In genomic region chr19:46495789-46496099, GRCh38 we compare ENCODE assay signal across 8 cellular contexts. TPM values are rescaled to one million over a fixed set of nuclear protein-coding genes. Genes with fewer than 3 reads are reported as not detected.
DNase-seq lines count a peak whose midpoint lies in the region; ATAC-seq and TF ChIP-seq lines count a peak whose summit lies in the region.

TSS of gene PNMA8B (minus strand) at chr19:46495867. CDS start at chr19:46495465, 402 bp downstream.

- H3K9me3 ChIP-seq in CD4-positive, CD25-positive, alpha-beta regulatory T cell (ENCODE audit: control insufficient read depth in 2 of 2, low read length in 2 of 2): no peaks in the 10 kb centered on the region
- no peaks in the 10 kb centered on the region for H3K9me3 ChIP-seq in prostate gland

- H3K36me3 ChIP-seq in CD4-positive, CD25-positive, alpha-beta regulatory T cell (ENCODE audit: control insufficient read depth, insufficient read depth, low read length): no peaks in the 10 kb centered on the region
- no peaks in the 10 kb centered on the region for H3K36me3 ChIP-seq in prostate gland

- H3K27me3 ChIP-seq in CD4-positive, CD25-positive, alpha-beta regulatory T cell (ENCODE audit: control insufficient read depth, insufficient read depth, low read length): peaks cover 8% of the 10 kb centered on the region
- peaks cover 3% of the 10 kb centered on the region for H3K27me3 ChIP-seq in prostate gland (replicated peaks; ENCODE audit: insufficient read depth)

- no peak within 1 kb of the TSS for H3K27ac ChIP-seq in CD4-positive, CD25-positive, alpha-beta regulatory T cell (ENCODE audit: insufficient read depth, low read length, poor library complexity, severe bottlenecking)
- H3K27ac ChIP-seq in prostate gland: no peak within 1 kb of the TSS

- peaks cover 0 to 29% (median 1%) of the 10 kb centered on the region in 4 donors for H3K4me1 Mint-ChIP-seq in CD4-positive, CD25-positive, alpha-beta regulatory T cell
- peaks cover 23% of the 10 kb centered on the region for H3K4me1 Mint-ChIP-seq in activated naive CD4-positive, alpha-beta T cell treated with anti-CD3 and anti-CD28 coated beads, Interleukin-2, amount 50 U/mL, for 24 hours

- no peak for TF ChIP-seq CTCF in prostate gland (IDR thresholded peaks at IDR 0.05)

- peak within 1 kb of the TSS; percentile 43 to 91 (median 87) for H3K4me3 Mint-ChIP-seq in CD4-positive, CD25-positive, alpha-beta regulatory T cell
- H3K4me3 Mint-ChIP-seq in activated naive CD4-positive, alpha-beta T cell treated with anti-CD3 and anti-CD28 coated beads, Interleukin-2, amount 50 U/mL, for 24 hours: peak within 1 kb of the TSS; percentile 84

- H3K4me1 ChIP-seq in CD4-positive, CD25-positive, alpha-beta regulatory T cell (ENCODE audit: control insufficient read depth, insufficient read depth, low read length, poor library complexity, severe bottlenecking): peaks cover 27% of the 10 kb centered on the region
- H3K4me1 ChIP-seq in prostate gland (replicated peaks): no peaks in the 10 kb centered on the region

- intact Hi-C loops in left cardiac atrium (cut with DNase I): no loop called here
- intact Hi-C loops in prostate gland (cut with DNase I): no loop called here

- no peak for TF ChIP-seq POLR2A in prostate gland (IDR thresholded peaks at IDR 0.05)

- H3K4me3 ChIP-seq in CD4-positive, CD25-positive, alpha-beta regulatory T cell (ENCODE audit: low read depth, low read length): no peak within 1 kb of the TSS
- peak within 1 kb of the TSS; percentile 9 to 24 for H3K4me3 ChIP-seq in prostate gland

- peaks cover 0 to 3% (median 0%) of the 10 kb centered on the region in 7 donors for H3K9me3 Mint-ChIP-seq in CD4-positive, CD25-positive, alpha-beta regulatory T cell
- no peaks in the 10 kb centered on the region for H3K9me3 Mint-ChIP-seq in activated naive CD4-positive, alpha-beta T cell treated with anti-CD3 and anti-CD28 coated beads, Interleukin-2, amount 50 U/mL, for 24 hours

- WGBS in prostate gland: 8% methylated on average over 17 of the region's 29 CpGs

- H3K36me3 Mint-ChIP-seq in CD4-positive, CD25-positive, alpha-beta regulatory T cell: no peaks in the 10 kb centered on the region
- no peaks in the 10 kb centered on the region for H3K36me3 Mint-ChIP-seq in activated naive CD4-positive, alpha-beta T cell treated with anti-CD3 and anti-CD28 coated beads, Interleukin-2, amount 50 U/mL, for 24 hours

- peak; percentile 17 to 44 (median 29) for DNase-seq in CD4-positive, CD25-positive, alpha-beta regulatory T cell
- DNase-seq in NCI-H1930 (lab: John Stamatoyannopoulos, UW): peak; percentile 83 to 93
- DNase-seq in left cardiac atrium: peak; percentile 74
- DNase-seq in prostate gland (ENCODE audit: low spot score): no peak
- no peak for DNase-seq in HK-2 (ENCODE audit: unreplicated experiment)

- H3K27ac Mint-ChIP-seq in CD4-positive, CD25-positive, alpha-beta regulatory T cell: no peak within 1 kb of the TSS
- H3K27ac Mint-ChIP-seq in activated naive CD4-positive, alpha-beta T cell treated with anti-CD3 and anti-CD28 coated beads, Interleukin-2, amount 50 U/mL, for 24 hours: peak within 1 kb of the TSS; percentile 79

- H3K27me3 Mint-ChIP-seq in CD4-positive, CD25-positive, alpha-beta regulatory T cell: peaks cover 62% of the 10 kb centered on the region
- peaks cover 20% of the 10 kb centered on the region for H3K27me3 Mint-ChIP-seq in activated naive CD4-positive, alpha-beta T cell treated with anti-CD3 and anti-CD28 coated beads, Interleukin-2, amount 50 U/mL, for 24 hours

- ATAC-seq in CD4-positive, CD25-positive, alpha-beta regulatory T cell (ENCODE audit: low read depth in 2 of 2): peak in 1 of 2 donors; percentile 47
- peak; percentile 59 to 74 for ATAC-seq in left cardiac atrium
- ATAC-seq in GM18867 (IDR thresholded peaks at IDR 0.05; ENCODE audit: unreplicated experiment): no peak
- ATAC-seq in HG03159 (IDR thresholded peaks at IDR 0.05; ENCODE audit: unreplicated experiment): no peak

RNA-seq across cellular contexts. Expression of gene PNMA8B, which starts in this region (rescaled TPM):
- not detected for total RNA-seq in CD4-positive, CD25-positive, alpha-beta regulatory T cell
- under 1 TPM in 3 of 4 donors, not detected in 1; 0.57 to 0.80 (median 0.62) TPM for polyA plus RNA-seq in CD4-positive, CD25-positive, alpha-beta regulatory T cell
- 1 to 10 TPM; 1.5 to 2.5 TPM for total RNA-seq in left cardiac atrium
- total RNA-seq in prostate gland: 1 to 10 TPM in 1 of 2 donors, under 1 TPM in 1; 0.96 to 3.1 TPM

Comparison
In these comparisons a context has a peak if more than half of its experiments do, and no peak if none do; other contexts are left out.
1. Peak in DNase-seq in CD4-positive, CD25-positive, alpha-beta regulatory T cell; RNA of the gene not detected or under 1 TPM.
2. ATAC-seq: peak in left cardiac atrium (2 of 2); none in GM18867 (single experiment) and HG03159 (single experiment).
3. DNase-seq: peak in NCI-H1930 (2 of 2) and left cardiac atrium (single experiment); none in prostate gland (single experiment) and HK-2 (single experiment).